In genomic region chr4:2262145-2262943, GRCh38 we compare ENCODE assay signal across 8 cellular contexts. TPM values are rescaled to one million over a fixed set of nuclear protein-coding genes. Genes with fewer than 3 reads are reported as not detected.
DNase-seq lines count a peak whose midpoint lies in the region; ATAC-seq lines count a peak whose summit lies in the region.

No MANE protein-coding gene starts in this region.

- peak; percentile 94 for DNase-seq in DMS153 (lab: John Stamatoyannopoulos, UW)
- peak; percentile 99 for DNase-seq in OCI-M1 (lab: John Stamatoyannopoulos, UW)
- DNase-seq in activated T-cell treated with anti-CD3 and anti-CD28 coated beads for 48 hours (ENCODE audit: low read depth) = peak; percentile 98
- DNase-seq in epithelial cell of prostate (ENCODE audit: low read depth, low spot score) = peak; percentile 99
- peak; percentile 96 for DNase-seq in stimulated activated CD8-positive, alpha-beta memory T cell treated with anti-CD3 and anti-CD28 coated beads, Interleukin-2, amount 100 ng/mL, for 48 hours (ENCODE audit: low read depth in 2 of 2)

- no peaks in the 10 kb centered on the region for H3K9me3 Mint-ChIP-seq in IgD-negative memory B cell

- peak overlapping the region; percentile 53 for H3K4me3 ChIP-seq in mononuclear cell (ENCODE audit: low read length)

- no peaks in the 10 kb centered on the region for H3K36me3 Mint-ChIP-seq in IgD-negative memory B cell

- peak overlapping the region; percentile 27 to 98 (median 86) for H3K27ac Mint-ChIP-seq in IgD-negative memory B cell

- H3K27me3 ChIP-seq in mononuclear cell (ENCODE audit: insufficient read depth, low read length) = no peaks in the 10 kb centered on the region

- peak overlapping the region; percentile 49 for H3K27ac ChIP-seq in epithelial cell of prostate

- ATAC-seq in GM21576 (IDR thresholded peaks at IDR 0.05; ENCODE audit: unreplicated experiment) = peak; percentile 86

- H3K9me3 ChIP-seq in mononuclear cell (ENCODE audit: low read depth, low read length) = no peaks in the 10 kb centered on the region

- H3K4me1 ChIP-seq in mononuclear cell (ENCODE audit: insufficient read depth, low read length) = peaks cover 23% of the 10 kb centered on the region

- H3K27me3 Mint-ChIP-seq in IgD-negative memory B cell = no peaks in the 10 kb centered on the region

- H3K4me3 Mint-ChIP-seq in IgD-negative memory B cell = peak overlapping the region; percentile 80 to 94 (median 90)

- H3K4me1 Mint-ChIP-seq in IgD-negative memory B cell = peaks cover 0 to 10% (median 4%) of the 10 kb centered on the region in 3 donors

RNA-seq across cellular contexts. Expression of gene MXD4, which starts 0.4 kb away (rescaled TPM):
- 31.1 TPM for polyA plus RNA-seq in IgD-negative memory B cell
- 36.1 TPM for total RNA-seq in mononuclear cell

RNA-seq across cellular contexts. Expression of gene HAUS3, which starts 20.4 kb away (rescaled TPM):
- 21.7 TPM for polyA plus RNA-seq in IgD-negative memory B cell
- total RNA-seq in mononuclear cell = 77.2 TPM

RNA-seq across cellular contexts. Expression of gene POLN, which starts 20.4 kb away (rescaled TPM):
- polyA plus RNA-seq in IgD-negative memory B cell = 0.09 TPM
- 1.4 TPM for total RNA-seq in mononuclear cell

Comparison
In these comparisons a context has a peak if more than half of its experiments do, and no peak if none do; other contexts are left out.
1. Peak in every context shown above with its lines: DNase-seq, ATAC-seq, H3K4me3 ChIP-seq and H3K27ac ChIP-seq.